Comparison of ENCODE assay signal across 8 cellular contexts in genomic region chr17:82449883-82450356, GRCh38. TPM values are rescaled to one million over a fixed set of nuclear protein-coding genes. Genes with fewer than 3 reads are reported as not detected.
DNase-seq lines count a peak whose midpoint lies in the region; ATAC-seq and TF ChIP-seq lines count a peak whose summit lies in the region.

No MANE protein-coding gene starts in this region.

- H3K36me3 ChIP-seq in A673 (ENCODE audit: insufficient read depth, low read length, poor library complexity, severe bottlenecking): peaks cover 3% of the 10 kb centered on the region

- no peaks in the 10 kb centered on the region for H3K9me3 ChIP-seq in A673 (ENCODE audit: low read depth, low read length, poor library complexity, severe bottlenecking)

- no peaks in the 10 kb centered on the region for H3K27me3 ChIP-seq in A673 (replicated peaks; ENCODE audit: insufficient read depth, low read depth, low read length, poor library complexity)

- TF ChIP-seq CTCF in A673 (conservative IDR thresholded peaks at IDR 0.05; ENCODE audit: low read depth, low read length): no peak
- TF ChIP-seq CTCF in fibroblast of villous mesenchyme (IDR thresholded peaks at IDR 0.05; ENCODE audit: insufficient read depth, low read depth, low read length): no peak
- no peak for TF ChIP-seq CTCF in GM10266 (IDR thresholded peaks at IDR 0.05; ENCODE audit: control insufficient read depth, insufficient read depth, low read depth, missing control alignments)

- ATAC-seq in HG03159 (IDR thresholded peaks at IDR 0.05; ENCODE audit: unreplicated experiment): peak; percentile 26

- no TSS peak for BruUV-seq in A673 (replicated peaks; lab: Mats Ljungman, UMichigan)

- CTCF ChIA-PET in A673 (lab: Charles Lee): no interaction called here

- no peak for DNase-seq in A673 (ENCODE audit: low spot score)
- peak; percentile 32 for DNase-seq in activated T-cell treated with anti-CD3 and anti-CD28 coated beads for 24 hours (ENCODE audit: low read depth)
- DNase-seq in fibroblast of villous mesenchyme (ENCODE audit: low read depth): no peak
- no peak for DNase-seq in skeletal muscle cell (ENCODE audit: low read depth)
- DNase-seq in inferior parietal cortex (ENCODE audit: extremely low spot score): no peak
- DNase-seq in DMS 273 (lab: John Stamatoyannopoulos, UW; ENCODE audit: unreplicated experiment): no peak
- DNase-seq in GM10266 (ENCODE audit: extremely low spot score): no peak

- H3K27ac ChIP-seq in A673 (ENCODE audit: low read depth, low read length, poor library complexity, severe bottlenecking): peak overlapping the region; percentile 93

- intact Hi-C loops in A673 (cut with micrococcal nuclease; ENCODE audit: unreplicated experiment): no loop called here

- POLR2A ChIA-PET in A673 (lab: Charles Lee; ENCODE audit: low non-redundant PET): no interaction called here

- H3K4me3 ChIP-seq in A673 (ENCODE audit: low read depth, low read length, poor library complexity, severe bottlenecking): peak overlapping the region; percentile 99
- H3K4me3 ChIP-seq in fibroblast of villous mesenchyme (ENCODE audit: low read depth, low read length): peak overlapping the region; percentile 88
- H3K4me3 ChIP-seq in skeletal muscle cell (ENCODE audit: low read depth, low read length): peak overlapping the region; percentile 94

- H3K4me1 ChIP-seq in A673 (ENCODE audit: insufficient read depth, low read length, poor library complexity, severe bottlenecking): peaks cover 14% of the 10 kb centered on the region

RNA-seq across cellular contexts. Expression of gene CYBC1, which starts 0.6 kb away (rescaled TPM):
- total RNA-seq in A673 (2021): 72.8 and 91.1 TPM in 2 replicates
- total RNA-seq in fibroblast of villous mesenchyme: 46.2 and 59.6 TPM in 2 replicates

RNA-seq across cellular contexts. Expression of gene NARF, which starts 8.6 kb away (rescaled TPM):
- 74.1 and 75.7 TPM in 2 replicates for total RNA-seq in A673 (2021)
- total RNA-seq in fibroblast of villous mesenchyme: 21.6 and 30.3 TPM in 2 replicates

RNA-seq across cellular contexts. Expression of gene OGFOD3, which starts 31.5 kb away (rescaled TPM):
- 25.0 and 30.9 TPM in 2 replicates for total RNA-seq in A673 (2021)
- 20.7 and 28.0 TPM in 2 replicates for total RNA-seq in fibroblast of villous mesenchyme

RNA-seq across cellular contexts. Expression of gene HEXD, which starts 31.8 kb away (rescaled TPM):
- 20.1 and 24.0 TPM in 2 replicates for total RNA-seq in A673 (2021)
- 11.0 and 12.5 TPM in 2 replicates for total RNA-seq in fibroblast of villous mesenchyme
